26 cellular contexts compared by ENCODE assay signal in genomic region chr10:21021231-21021630, GRCh38.
"Had no signal": no experiment of that assay in that cellular context is flagged by ENCODE, and none has a peak within 500 bp of the region (broad histone marks: within the 10 kb centered on the region; RNA-seq: fewer than 3 reads in every experiment).

No MANE protein-coding gene starts in this region.

- H3K4me1 Mint-ChIP-seq: activated CD4-positive, alpha-beta memory T cell treated with anti-CD3 and anti-CD28 coated beads, Interleukin-2, amount 10 ng/mL, durations not matched to agents 7 days and 5 days; activated CD4-positive, alpha-beta T cell treated with anti-CD3 and anti-CD28 coated beads for 36 hours; activated CD4-positive, alpha-beta T cell treated with anti-CD3 and anti-CD28 coated beads, Interleukin-2, amount 10 ng/mL, durations not matched to agents 7 days and 5 days; activated CD8-positive, alpha-beta memory T cell treated with anti-CD3 and anti-CD28 coated beads, Interleukin-2, amount 10 ng/mL, durations not matched to agents 7 days and 5 days; activated naive CD4-positive, alpha-beta T cell treated with anti-CD3 and anti-CD28 coated beads, Interleukin-2, amount 10 ng/mL, durations not matched to agents 7 days and 5 days; activated naive CD4-positive, alpha-beta T cell treated with anti-CD3 and anti-CD28 coated beads, Interleukin-2, amount 50 U/mL, for 24 hours; activated naive CD8-positive, alpha-beta T cell treated with anti-CD3 and anti-CD28 coated beads, Interleukin-2, amount 10 ng/mL, durations not matched to agents 7 days and 5 days; activated naive CD8-positive, alpha-beta T cell treated with anti-CD3 and anti-CD28 coated beads, Interleukin-2, amount 50 U/mL, for 24 hours; central memory CD8-positive, alpha-beta T cell; T-cell; T-helper 17 cell; WTC11 had no signal

- H3K9me3 Mint-ChIP-seq: activated CD4-positive, alpha-beta T cell treated with anti-CD3 and anti-CD28 coated beads, Interleukin-2, amount 10 ng/mL, durations not matched to agents 7 days and 5 days; activated naive CD4-positive, alpha-beta T cell treated with anti-CD3 and anti-CD28 coated beads, Interleukin-2, amount 50 U/mL, for 24 hours; activated naive CD8-positive, alpha-beta T cell treated with anti-CD3 and anti-CD28 coated beads, Interleukin-2, amount 10 ng/mL, durations not matched to agents 7 days and 5 days; activated T-cell treated with anti-CD3 and anti-CD28 coated beads, Interleukin-2, amount 50 U/mL, for 24 hours; activated T-helper 2 cell treated with anti-CD3 and anti-CD28 coated beads, Interferon-gamma antibody, Interleukin-2, Interleukin-4, amounts not matched to agents 10 μg/mL and 5 μg/mL and 100 μg/mL, durations not matched to agents 14 hours and 24 hours and 36 hours had no signal

- DNase-seq: activated CD4-positive, alpha-beta T cell treated with anti-CD3 and anti-CD28 coated beads for 1 hour; activated CD4-positive, CD25-positive, alpha-beta regulatory T cell; activated CD8-positive, alpha-beta memory T cell treated with anti-CD3 and anti-CD28 coated beads for 24 hours; activated effector memory CD4-positive, alpha-beta T cell treated with Interleukin-2 at 50 U/mL for 16 hours; activated gamma-delta T cell; activated naive CD4-positive, alpha-beta T cell treated with Interleukin-2 at 50 U/mL for 16 hours; activated naive CD8-positive, alpha-beta T cell treated with anti-CD3 and anti-CD28 coated beads, Interleukin-2, amount 10 ng/mL, durations not matched to agents 7 days and 5 days; activated T-cell treated with anti-CD3 and anti-CD28 coated beads, Interleukin-2, amount 50 U/mL, for 24 hours; brain microvascular endothelial cell; T-cell; T-helper 17 cell had no signal

- H3K4me1 ChIP-seq: body of pancreas, breast epithelium had no signal

- ATAC-seq: activated CD4-positive, alpha-beta T cell treated with anti-CD3 and anti-CD28 coated beads for 36 hours; activated CD8-positive, alpha-beta memory T cell treated with anti-CD3 and anti-CD28 coated beads, Interleukin-2, amount 10 ng/mL, durations not matched to agents 7 days and 5 days; body of pancreas; T-cell; T-helper 17 cell had no signal

- H3K27ac Mint-ChIP-seq: activated CD4-positive, alpha-beta memory T cell treated with anti-CD3 and anti-CD28 coated beads, Interleukin-2, amount 10 ng/mL, durations not matched to agents 7 days and 5 days; activated CD4-positive, alpha-beta T cell treated with anti-CD3 and anti-CD28 coated beads for 36 hours; activated CD4-positive, alpha-beta T cell treated with anti-CD3 and anti-CD28 coated beads, Interleukin-2, amount 10 ng/mL, durations not matched to agents 7 days and 5 days; activated CD8-positive, alpha-beta memory T cell treated with anti-CD3 and anti-CD28 coated beads, Interleukin-2, amount 10 ng/mL, durations not matched to agents 7 days and 5 days; activated CD8-positive, alpha-beta T cell treated with anti-CD3 and anti-CD28 coated beads, Interleukin-2, amount 10 ng/mL, durations not matched to agents 7 days and 5 days; activated naive CD4-positive, alpha-beta T cell treated with anti-CD3 and anti-CD28 coated beads, Interleukin-2, amount 10 ng/mL, durations not matched to agents 7 days and 5 days; activated naive CD4-positive, alpha-beta T cell treated with anti-CD3 and anti-CD28 coated beads, Interleukin-2, amount 50 U/mL, for 24 hours; activated naive CD8-positive, alpha-beta T cell; activated naive CD8-positive, alpha-beta T cell treated with anti-CD3 and anti-CD28 coated beads, Interleukin-2, amount 10 ng/mL, durations not matched to agents 7 days and 5 days; activated naive CD8-positive, alpha-beta T cell treated with anti-CD3 and anti-CD28 coated beads, Interleukin-2, amount 50 U/mL, for 24 hours; activated T-cell treated with anti-CD3 and anti-CD28 coated beads, Interleukin-2, amount 50 U/mL, for 24 hours; activated T-helper 2 cell treated with anti-CD3 and anti-CD28 coated beads, Interferon-gamma antibody, Interleukin-2, Interleukin-4, amounts not matched to agents 10 μg/mL and 5 μg/mL and 100 μg/mL, durations not matched to agents 14 hours and 24 hours and 36 hours; T-cell; T-helper 17 cell; WTC11 had no signal

- H3K36me3 ChIP-seq: brain microvascular endothelial cell, breast epithelium, WERI-Rb-1 had no signal

- H3K4me3 Mint-ChIP-seq: activated CD4-positive, alpha-beta memory T cell treated with anti-CD3 and anti-CD28 coated beads, Interleukin-2, amount 10 ng/mL, durations not matched to agents 7 days and 5 days; activated CD4-positive, alpha-beta T cell treated with anti-CD3 and anti-CD28 coated beads for 36 hours; activated CD4-positive, alpha-beta T cell treated with anti-CD3 and anti-CD28 coated beads, Interleukin-2, amount 10 ng/mL, durations not matched to agents 7 days and 5 days; activated CD8-positive, alpha-beta memory T cell treated with anti-CD3 and anti-CD28 coated beads, Interleukin-2, amount 10 ng/mL, durations not matched to agents 7 days and 5 days; activated CD8-positive, alpha-beta T cell treated with anti-CD3 and anti-CD28 coated beads, Interleukin-2, amount 10 ng/mL, durations not matched to agents 7 days and 5 days; activated naive CD4-positive, alpha-beta T cell treated with anti-CD3 and anti-CD28 coated beads, Interleukin-2, amount 10 ng/mL, durations not matched to agents 7 days and 5 days; activated naive CD4-positive, alpha-beta T cell treated with anti-CD3 and anti-CD28 coated beads, Interleukin-2, amount 50 U/mL, for 24 hours; activated naive CD8-positive, alpha-beta T cell; activated naive CD8-positive, alpha-beta T cell treated with anti-CD3 and anti-CD28 coated beads, Interleukin-2, amount 10 ng/mL, durations not matched to agents 7 days and 5 days; activated naive CD8-positive, alpha-beta T cell treated with anti-CD3 and anti-CD28 coated beads, Interleukin-2, amount 50 U/mL, for 24 hours; activated T-cell treated with anti-CD3 and anti-CD28 coated beads, Interleukin-2, amount 50 U/mL, for 24 hours; central memory CD8-positive, alpha-beta T cell; T-cell; T-helper 17 cell; WTC11 had no signal

- H3K27ac ChIP-seq: body of pancreas, brain microvascular endothelial cell, breast epithelium, WERI-Rb-1 had no signal

- H3K9me3 ChIP-seq: body of pancreas, breast epithelium had no signal

- H3K27me3 ChIP-seq: body of pancreas, brain microvascular endothelial cell, breast epithelium had no signal

- H3K36me3 Mint-ChIP-seq: activated CD8-positive, alpha-beta memory T cell treated with anti-CD3 and anti-CD28 coated beads, Interleukin-2, amount 10 ng/mL, durations not matched to agents 7 days and 5 days; activated naive CD4-positive, alpha-beta T cell treated with anti-CD3 and anti-CD28 coated beads, Interleukin-2, amount 10 ng/mL, durations not matched to agents 7 days and 5 days; activated naive CD4-positive, alpha-beta T cell treated with anti-CD3 and anti-CD28 coated beads, Interleukin-2, amount 50 U/mL, for 24 hours; activated naive CD8-positive, alpha-beta T cell; activated naive CD8-positive, alpha-beta T cell treated with anti-CD3 and anti-CD28 coated beads, Interleukin-2, amount 10 ng/mL, durations not matched to agents 7 days and 5 days; T-cell; WTC11 had no signal

- H3K27me3 Mint-ChIP-seq: activated CD4-positive, alpha-beta memory T cell treated with anti-CD3 and anti-CD28 coated beads, Interleukin-2, amount 10 ng/mL, durations not matched to agents 7 days and 5 days; activated CD4-positive, alpha-beta T cell treated with anti-CD3 and anti-CD28 coated beads, Interleukin-2, amount 10 ng/mL, durations not matched to agents 7 days and 5 days; activated CD8-positive, alpha-beta memory T cell treated with anti-CD3 and anti-CD28 coated beads, Interleukin-2, amount 10 ng/mL, durations not matched to agents 7 days and 5 days; activated naive CD4-positive, alpha-beta T cell treated with anti-CD3 and anti-CD28 coated beads, Interleukin-2, amount 10 ng/mL, durations not matched to agents 7 days and 5 days; activated naive CD8-positive, alpha-beta T cell; activated naive CD8-positive, alpha-beta T cell treated with anti-CD3 and anti-CD28 coated beads, Interleukin-2, amount 10 ng/mL, durations not matched to agents 7 days and 5 days; activated naive CD8-positive, alpha-beta T cell treated with anti-CD3 and anti-CD28 coated beads, Interleukin-2, amount 50 U/mL, for 24 hours; central memory CD8-positive, alpha-beta T cell; T-helper 17 cell had no signal

- H3K4me3 ChIP-seq: body of pancreas, breast epithelium had no signal
